8 cellular contexts compared by ENCODE assay signal in genomic region chr10:45470098-45471012, GRCh38.
DNase-seq lines count a peak whose midpoint lies in the region; ATAC-seq and TF ChIP-seq lines count a peak whose summit lies in the region.

No MANE protein-coding gene starts in this region.

- no peak overlapping the region for H3K4me3 ChIP-seq in AG10803 (ENCODE audit: low read length)

- H3K9me3 Mint-ChIP-seq in IgD-negative memory B cell = no peaks in the 10 kb centered on the region

- H3K4me3 Mint-ChIP-seq in IgD-negative memory B cell = peak overlapping the region; percentile 5 to 61 (median 42)

- peaks cover 5% of the 10 kb centered on the region for H3K36me3 Mint-ChIP-seq in IgD-negative memory B cell

- DNase-seq in AG10803 (ENCODE audit: low read depth) (peak; percentile 4), activated T-cell treated with anti-CD3 and anti-CD28 coated beads for 24 hours (ENCODE audit: low read depth) (peak; percentile 28), globus pallidus (ENCODE audit: low spot score) (peak; percentile 49), DMS153 treated with DMSO at 0.1 percent for 48 hours (lab: John Stamatoyannopoulos, UW; ENCODE audit: unreplicated experiment) (no peak), COLO668 (lab: John Stamatoyannopoulos, UW; ENCODE audit: unreplicated experiment) (no peak)
- peak; percentile 47 for DNase-seq in stimulated activated CD4-positive, alpha-beta T cell treated with anti-CD3 and anti-CD28 coated beads, Interleukin-1b, Interleukin-23, amount 100 ng/mL, for 48 hours

- ATAC-seq in HG02678 (IDR thresholded peaks at IDR 0.05; ENCODE audit: unreplicated experiment) = no peak

- H3K4me1 Mint-ChIP-seq in IgD-negative memory B cell = peaks cover 38 to 48% (median 45%) of the 10 kb centered on the region in 3 donors

- H3K27me3 Mint-ChIP-seq in IgD-negative memory B cell = no peaks in the 10 kb centered on the region

- TF ChIP-seq CTCF in AG10803 (conservative IDR thresholded peaks at IDR 0.05; ENCODE audit: low read length) = no peak

- peak overlapping the region; percentile 58 to 94 (median 75) for H3K27ac Mint-ChIP-seq in IgD-negative memory B cell

Comparison
In these comparisons a context has a peak if more than half of its experiments do, and no peak if none do; other contexts are left out.
1. DNase-seq: peak in AG10803 (single experiment), activated T-cell treated with anti-CD3 and anti-CD28 coated beads for 24 hours (single experiment), globus pallidus (single experiment) and stimulated activated CD4-positive, alpha-beta T cell treated with anti-CD3 and anti-CD28 coated beads, Interleukin-1b, Interleukin-23, amount 100 ng/mL, for 48 hours (single experiment); none in DMS153 treated with DMSO at 0.1 percent for 48 hours (single experiment) and COLO668 (single experiment).